13 cellular contexts compared by ENCODE assay signal in genomic region chr11:12810497-12810896, GRCh38.
DNase-seq lines count a peak whose midpoint lies in the region; ATAC-seq and TF ChIP-seq lines count a peak whose summit lies in the region.
"Had no signal": no experiment of that assay in that cellular context is flagged by ENCODE, and none has a peak within 500 bp of the region (broad histone marks: within the 10 kb centered on the region; RNA-seq: fewer than 3 reads in every experiment).

No MANE protein-coding gene starts in this region.

- no peaks in the 10 kb centered on the region for H3K9me3 Mint-ChIP-seq in endothelial cell (ENCODE audit: unreplicated experiment)
- no peaks in the 10 kb centered on the region for H3K9me3 Mint-ChIP-seq in nephron progenitor cell

- no peak for ATAC-seq in HG02981 (IDR thresholded peaks at IDR 0.05; ENCODE audit: unreplicated experiment)
- no peak for ATAC-seq in GM21723 (IDR thresholded peaks at IDR 0.05; ENCODE audit: unreplicated experiment)

- peaks cover 12% of the 10 kb centered on the region for H3K36me3 Mint-ChIP-seq in endothelial cell (ENCODE audit: low read depth, unreplicated experiment)
- peaks cover 7% of the 10 kb centered on the region for H3K36me3 Mint-ChIP-seq in nephron progenitor cell (ENCODE audit: low read depth)
- H3K36me3 Mint-ChIP-seq: activated naive CD8-positive, alpha-beta T cell had no signal

- H3K4me3 ChIP-seq in AG10803 (ENCODE audit: low read length): no peak overlapping the region
- H3K4me3 ChIP-seq: colonic mucosa had no signal

- TF ChIP-seq CTCF in AG10803 (conservative IDR thresholded peaks at IDR 0.05; ENCODE audit: low read length) (no peak), endothelial cell (IDR thresholded peaks at IDR 0.05; ENCODE audit: unreplicated experiment) (no peak), nephron progenitor cell (IDR thresholded peaks at IDR 0.05) (no peak)

- peaks cover 49% of the 10 kb centered on the region for H3K4me1 Mint-ChIP-seq in endothelial cell (ENCODE audit: unreplicated experiment)
- H3K4me1 Mint-ChIP-seq in nephron progenitor cell: peaks cover 80% of the 10 kb centered on the region

- H3K27ac Mint-ChIP-seq in endothelial cell (ENCODE audit: unreplicated experiment): no peak overlapping the region
- H3K27ac Mint-ChIP-seq in nephron progenitor cell: peak overlapping the region; percentile 95
- H3K27ac Mint-ChIP-seq: activated naive CD8-positive, alpha-beta T cell had no signal

- peak overlapping the region; percentile 26 for H3K4me3 Mint-ChIP-seq in endothelial cell (ENCODE audit: unreplicated experiment)
- H3K4me3 Mint-ChIP-seq in nephron progenitor cell: no peak overlapping the region
- H3K4me3 Mint-ChIP-seq: activated naive CD8-positive, alpha-beta T cell had no signal

- peaks cover 13% of the 10 kb centered on the region for H3K27me3 Mint-ChIP-seq in endothelial cell (ENCODE audit: unreplicated experiment)
- no peaks in the 10 kb centered on the region for H3K27me3 Mint-ChIP-seq in nephron progenitor cell (ENCODE audit: low read depth, poor library complexity)

- peak; percentile 63 for DNase-seq in AG10803 (ENCODE audit: low read depth)
- DNase-seq in RPMI7951 (ENCODE audit: low read depth): peak; percentile 67
- no peak for DNase-seq in endothelial cell (ENCODE audit: low spot score)
- no peak for DNase-seq in nephron progenitor cell
- no peak for DNase-seq in NCI-H1417 (lab: John Stamatoyannopoulos, UW)
- no peak for DNase-seq in CD1c-positive myeloid dendritic cell (ENCODE audit: extremely low spot score)
- DNase-seq: activated CD4-positive, alpha-beta T cell treated with anti-CD3 and anti-CD28 coated beads for 1 hour; colonic mucosa; erythroblast; NCI-H1436 had no signal

Comparison
In these comparisons a context has a peak if more than half of its experiments do, and no peak if none do; other contexts are left out.
1. DNase-seq: peak in AG10803 (single experiment) and RPMI7951 (single experiment); none in endothelial cell (single experiment), nephron progenitor cell (single experiment), NCI-H1417 (0 of 3) and CD1c-positive myeloid dendritic cell (single experiment).